ENCODE assay signal across 1 cellular context in the genomic region with DNA sequence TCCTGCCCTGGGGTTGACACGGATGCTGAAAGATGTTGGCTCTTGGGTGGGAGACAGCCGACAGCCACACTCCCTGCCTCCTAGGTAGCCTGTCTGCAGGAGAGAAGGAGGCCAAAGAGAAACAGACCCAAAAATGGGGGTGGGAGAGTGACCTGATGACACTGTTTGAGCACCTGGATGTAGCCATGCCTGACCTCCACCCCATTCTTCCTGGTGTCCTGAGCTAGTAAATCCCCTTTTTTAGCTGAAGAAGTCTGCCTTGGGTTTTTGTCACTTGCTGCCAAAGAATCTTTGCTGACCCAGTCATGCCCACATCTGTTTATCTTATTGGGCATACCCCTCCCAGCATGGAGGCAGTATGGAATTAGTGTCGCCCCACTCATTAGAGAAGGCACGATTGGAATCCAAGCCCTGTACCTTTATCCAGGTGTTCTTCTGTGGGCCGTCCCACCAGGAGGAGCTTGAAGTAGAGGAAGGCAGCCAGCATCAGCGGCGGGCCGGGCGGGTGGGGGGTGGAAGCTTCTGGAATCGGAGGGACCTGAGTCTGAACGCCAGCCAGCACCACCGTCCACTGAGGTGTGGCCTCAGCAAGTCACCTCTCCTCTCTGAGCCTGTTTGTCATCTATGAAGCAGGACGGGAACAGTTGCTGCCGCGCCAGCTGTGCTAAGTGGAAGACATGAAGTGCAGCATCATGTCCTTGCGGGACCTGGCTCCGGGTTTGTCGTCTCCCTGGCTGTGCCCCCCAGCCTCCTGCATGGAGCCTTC.
TF ChIP-seq lines count a peak whose summit lies in the region.

No MANE protein-coding gene starts in this region.

TF ChIP-seq in GM23338, 12 proteins besides CTCF, POLR2A, EP300 and RAD21:
- TF ChIP-seq JUNB (IDR thresholded peaks at IDR 0.05; ENCODE audit: unreplicated experiment), result no peak
- TF ChIP-seq, protein P1, sequence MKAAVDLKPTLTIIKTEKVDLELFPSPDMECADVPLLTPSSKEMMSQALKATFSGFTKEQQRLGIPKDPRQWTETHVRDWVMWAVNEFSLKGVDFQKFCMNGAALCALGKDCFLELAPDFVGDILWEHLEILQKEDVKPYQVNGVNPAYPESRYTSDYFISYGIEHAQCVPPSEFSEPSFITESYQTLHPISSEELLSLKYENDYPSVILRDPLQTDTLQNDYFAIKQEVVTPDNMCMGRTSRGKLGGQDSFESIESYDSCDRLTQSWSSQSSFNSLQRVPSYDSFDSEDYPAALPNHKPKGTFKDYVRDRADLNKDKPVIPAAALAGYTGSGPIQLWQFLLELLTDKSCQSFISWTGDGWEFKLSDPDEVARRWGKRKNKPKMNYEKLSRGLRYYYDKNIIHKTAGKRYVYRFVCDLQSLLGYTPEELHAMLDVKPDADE (IDR thresholded peaks at IDR 0.05), result no peak
- TF ChIP-seq NANOG (IDR thresholded peaks at IDR 0.05; ENCODE audit: borderline replicate concordance), result no peak
- no peak for TF ChIP-seq EZH2phosphoT487 (IDR thresholded peaks at IDR 0.05; ENCODE audit: unreplicated experiment)
- TF ChIP-seq, protein P2, sequence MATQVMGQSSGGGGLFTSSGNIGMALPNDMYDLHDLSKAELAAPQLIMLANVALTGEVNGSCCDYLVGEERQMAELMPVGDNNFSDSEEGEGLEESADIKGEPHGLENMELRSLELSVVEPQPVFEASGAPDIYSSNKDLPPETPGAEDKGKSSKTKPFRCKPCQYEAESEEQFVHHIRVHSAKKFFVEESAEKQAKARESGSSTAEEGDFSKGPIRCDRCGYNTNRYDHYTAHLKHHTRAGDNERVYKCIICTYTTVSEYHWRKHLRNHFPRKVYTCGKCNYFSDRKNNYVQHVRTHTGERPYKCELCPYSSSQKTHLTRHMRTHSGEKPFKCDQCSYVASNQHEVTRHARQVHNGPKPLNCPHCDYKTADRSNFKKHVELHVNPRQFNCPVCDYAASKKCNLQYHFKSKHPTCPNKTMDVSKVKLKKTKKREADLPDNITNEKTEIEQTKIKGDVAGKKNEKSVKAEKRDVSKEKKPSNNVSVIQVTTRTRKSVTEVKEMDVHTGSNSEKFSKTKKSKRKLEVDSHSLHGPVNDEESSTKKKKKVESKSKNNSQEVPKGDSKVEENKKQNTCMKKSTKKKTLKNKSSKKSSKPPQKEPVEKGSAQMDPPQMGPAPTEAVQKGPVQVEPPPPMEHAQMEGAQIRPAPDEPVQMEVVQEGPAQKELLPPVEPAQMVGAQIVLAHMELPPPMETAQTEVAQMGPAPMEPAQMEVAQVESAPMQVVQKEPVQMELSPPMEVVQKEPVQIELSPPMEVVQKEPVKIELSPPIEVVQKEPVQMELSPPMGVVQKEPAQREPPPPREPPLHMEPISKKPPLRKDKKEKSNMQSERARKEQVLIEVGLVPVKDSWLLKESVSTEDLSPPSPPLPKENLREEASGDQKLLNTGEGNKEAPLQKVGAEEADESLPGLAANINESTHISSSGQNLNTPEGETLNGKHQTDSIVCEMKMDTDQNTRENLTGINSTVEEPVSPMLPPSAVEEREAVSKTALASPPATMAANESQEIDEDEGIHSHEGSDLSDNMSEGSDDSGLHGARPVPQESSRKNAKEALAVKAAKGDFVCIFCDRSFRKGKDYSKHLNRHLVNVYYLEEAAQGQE (IDR thresholded peaks at IDR 0.05; ENCODE audit: unreplicated experiment), result no peak
- no peak for TF ChIP-seq STAT1 (IDR thresholded peaks at IDR 0.05; ENCODE audit: unreplicated experiment)
- TF ChIP-seq, protein P3, sequence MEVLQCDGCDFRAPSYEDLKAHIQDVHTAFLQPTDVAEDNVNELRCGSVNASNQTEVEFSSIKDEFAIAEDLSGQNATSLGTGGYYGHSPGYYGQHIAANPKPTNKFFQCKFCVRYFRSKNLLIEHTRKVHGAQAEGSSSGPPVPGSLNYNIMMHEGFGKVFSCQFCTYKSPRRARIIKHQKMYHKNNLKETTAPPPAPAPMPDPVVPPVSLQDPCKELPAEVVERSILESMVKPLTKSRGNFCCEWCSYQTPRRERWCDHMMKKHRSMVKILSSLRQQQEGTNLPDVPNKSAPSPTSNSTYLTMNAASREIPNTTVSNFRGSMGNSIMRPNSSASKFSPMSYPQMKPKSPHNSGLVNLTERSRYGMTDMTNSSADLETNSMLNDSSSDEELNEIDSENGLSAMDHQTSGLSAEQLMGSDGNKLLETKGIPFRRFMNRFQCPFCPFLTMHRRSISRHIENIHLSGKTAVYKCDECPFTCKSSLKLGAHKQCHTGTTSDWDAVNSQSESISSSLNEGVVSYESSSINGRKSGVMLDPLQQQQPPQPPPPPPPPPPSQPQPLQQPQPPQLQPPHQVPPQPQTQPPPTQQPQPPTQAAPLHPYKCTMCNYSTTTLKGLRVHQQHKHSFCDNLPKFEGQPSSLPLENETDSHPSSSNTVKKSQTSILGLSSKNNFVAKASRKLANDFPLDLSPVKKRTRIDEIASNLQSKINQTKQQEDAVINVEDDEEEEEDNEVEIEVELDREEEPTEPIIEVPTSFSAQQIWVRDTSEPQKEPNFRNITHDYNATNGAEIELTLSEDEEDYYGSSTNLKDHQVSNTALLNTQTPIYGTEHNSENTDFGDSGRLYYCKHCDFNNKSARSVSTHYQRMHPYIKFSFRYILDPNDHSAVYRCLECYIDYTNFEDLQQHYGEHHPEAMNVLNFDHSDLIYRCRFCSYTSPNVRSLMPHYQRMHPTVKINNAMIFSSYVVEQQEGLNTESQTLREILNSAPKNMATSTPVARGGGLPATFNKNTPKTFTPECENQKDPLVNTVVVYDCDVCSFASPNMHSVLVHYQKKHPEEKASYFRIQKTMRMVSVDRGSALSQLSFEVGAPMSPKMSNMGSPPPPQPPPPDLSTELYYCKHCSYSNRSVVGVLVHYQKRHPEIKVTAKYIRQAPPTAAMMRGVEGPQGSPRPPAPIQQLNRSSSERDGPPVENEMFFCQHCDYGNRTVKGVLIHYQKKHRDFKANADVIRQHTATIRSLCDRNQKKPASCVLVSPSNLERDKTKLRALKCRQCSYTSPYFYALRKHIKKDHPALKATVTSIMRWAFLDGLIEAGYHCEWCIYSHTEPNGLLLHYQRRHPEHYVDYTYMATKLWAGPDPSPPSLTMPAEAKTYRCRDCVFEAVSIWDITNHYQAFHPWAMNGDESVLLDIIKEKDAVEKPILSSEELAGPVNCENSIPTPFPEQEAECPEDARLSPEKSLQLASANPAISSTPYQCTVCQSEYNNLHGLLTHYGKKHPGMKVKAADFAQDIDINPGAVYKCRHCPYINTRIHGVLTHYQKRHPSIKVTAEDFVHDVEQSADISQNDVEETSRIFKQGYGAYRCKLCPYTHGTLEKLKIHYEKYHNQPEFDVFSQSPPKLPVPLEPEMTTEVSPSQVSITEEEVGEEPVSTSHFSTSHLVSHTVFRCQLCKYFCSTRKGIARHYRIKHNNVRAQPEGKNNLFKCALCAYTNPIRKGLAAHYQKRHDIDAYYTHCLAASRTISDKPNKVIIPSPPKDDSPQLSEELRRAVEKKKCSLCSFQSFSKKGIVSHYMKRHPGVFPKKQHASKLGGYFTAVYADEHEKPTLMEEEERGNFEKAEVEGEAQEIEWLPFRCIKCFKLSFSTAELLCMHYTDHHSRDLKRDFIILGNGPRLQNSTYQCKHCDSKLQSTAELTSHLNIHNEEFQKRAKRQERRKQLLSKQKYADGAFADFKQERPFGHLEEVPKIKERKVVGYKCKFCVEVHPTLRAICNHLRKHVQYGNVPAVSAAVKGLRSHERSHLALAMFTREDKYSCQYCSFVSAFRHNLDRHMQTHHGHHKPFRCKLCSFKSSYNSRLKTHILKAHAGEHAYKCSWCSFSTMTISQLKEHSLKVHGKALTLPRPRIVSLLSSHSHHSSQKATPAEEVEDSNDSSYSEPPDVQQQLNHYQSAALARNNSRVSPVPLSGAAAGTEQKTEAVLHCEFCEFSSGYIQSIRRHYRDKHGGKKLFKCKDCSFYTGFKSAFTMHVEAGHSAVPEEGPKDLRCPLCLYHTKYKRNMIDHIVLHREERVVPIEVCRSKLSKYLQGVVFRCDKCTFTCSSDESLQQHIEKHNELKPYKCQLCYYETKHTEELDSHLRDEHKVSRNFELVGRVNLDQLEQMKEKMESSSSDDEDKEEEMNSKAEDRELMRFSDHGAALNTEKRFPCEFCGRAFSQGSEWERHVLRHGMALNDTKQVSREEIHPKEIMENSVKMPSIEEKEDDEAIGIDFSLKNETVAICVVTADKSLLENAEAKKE (CRISPR knock-in tag; IDR thresholded peaks at IDR 0.05), result no peak
- TF ChIP-seq ZNF331 (CRISPR knock-in tag; IDR thresholded peaks at IDR 0.05; ENCODE audit: low read depth), result no peak
- no peak for TF ChIP-seq ZNF114 (CRISPR knock-in tag; IDR thresholded peaks at IDR 0.05)
- TF ChIP-seq POLR2AphosphoS5 (IDR thresholded peaks at IDR 0.05; ENCODE audit: low read depth), result no peak
